Comparison of ENCODE assay signal across 1 cellular context in the genomic region with DNA sequence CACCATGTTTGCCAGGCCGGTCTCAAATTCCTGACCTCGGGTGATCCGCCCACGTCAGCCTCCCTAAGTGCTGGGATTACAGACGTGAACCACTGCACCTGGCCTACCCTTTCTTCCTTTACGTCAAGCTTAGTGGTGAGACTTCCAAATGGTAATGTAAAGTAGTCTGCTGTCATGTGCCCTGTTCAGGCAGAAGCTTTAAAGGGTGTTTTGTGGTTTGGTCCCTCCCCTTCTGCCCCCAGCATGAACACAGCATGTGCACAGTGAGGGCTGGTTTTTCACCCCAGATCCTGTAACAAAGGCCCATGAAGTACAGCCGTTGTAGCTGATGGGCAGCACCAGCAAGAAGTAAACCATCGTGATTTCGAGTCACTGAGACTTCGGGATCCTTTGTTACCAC.
TF ChIP-seq lines count a peak whose summit lies in the region.

No MANE protein-coding gene starts in this region.

TF ChIP-seq in GM12878, 131 proteins besides CTCF, POLR2A, EP300 and RAD21:
- TF ChIP-seq, protein P1, sequence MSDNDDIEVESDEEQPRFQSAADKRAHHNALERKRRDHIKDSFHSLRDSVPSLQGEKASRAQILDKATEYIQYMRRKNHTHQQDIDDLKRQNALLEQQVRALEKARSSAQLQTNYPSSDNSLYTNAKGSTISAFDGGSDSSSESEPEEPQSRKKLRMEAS (IDR thresholded peaks at IDR 0.05; ENCODE audit: low read depth, low read length), result no peak
- TF ChIP-seq ZSCAN29 (IDR thresholded peaks at IDR 0.05) (no peak), CHD2 (IDR thresholded peaks at IDR 0.05; ENCODE audit: borderline replicate concordance, low read depth, low read length) (no peak), NR2C2 (IDR thresholded peaks at IDR 0.05; ENCODE audit: borderline replicate concordance, control insufficient read depth, insufficient read length, low read depth) (no peak), MYB (IDR thresholded peaks at IDR 0.05; ENCODE audit: borderline replicate concordance, low read depth, low read length) (no peak), CREB1 (IDR thresholded peaks at IDR 0.05; ENCODE audit: low read depth) (no peak), IRF4 (IDR thresholded peaks at IDR 0.05; ENCODE audit: low read depth, low read length) (no peak), IKZF2 (IDR thresholded peaks at IDR 0.05) (no peak)
- TF ChIP-seq, protein P2, sequence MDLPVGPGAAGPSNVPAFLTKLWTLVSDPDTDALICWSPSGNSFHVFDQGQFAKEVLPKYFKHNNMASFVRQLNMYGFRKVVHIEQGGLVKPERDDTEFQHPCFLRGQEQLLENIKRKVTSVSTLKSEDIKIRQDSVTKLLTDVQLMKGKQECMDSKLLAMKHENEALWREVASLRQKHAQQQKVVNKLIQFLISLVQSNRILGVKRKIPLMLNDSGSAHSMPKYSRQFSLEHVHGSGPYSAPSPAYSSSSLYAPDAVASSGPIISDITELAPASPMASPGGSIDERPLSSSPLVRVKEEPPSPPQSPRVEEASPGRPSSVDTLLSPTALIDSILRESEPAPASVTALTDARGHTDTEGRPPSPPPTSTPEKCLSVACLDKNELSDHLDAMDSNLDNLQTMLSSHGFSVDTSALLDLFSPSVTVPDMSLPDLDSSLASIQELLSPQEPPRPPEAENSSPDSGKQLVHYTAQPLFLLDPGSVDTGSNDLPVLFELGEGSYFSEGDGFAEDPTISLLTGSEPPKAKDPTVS (IDR thresholded peaks at IDR 0.05; ENCODE audit: low read depth, low read length), result no peak
